ENCODE assay signal across 8 cellular contexts in genomic region chr11:47715082-47715669, GRCh38. TPM values are rescaled to one million over a fixed set of nuclear protein-coding genes. Genes with fewer than 3 reads are reported as not detected.
DNase-seq lines count a peak whose midpoint lies in the region; ATAC-seq, FAIRE-seq and TF ChIP-seq lines count a peak whose summit lies in the region.

A gene with protein sequence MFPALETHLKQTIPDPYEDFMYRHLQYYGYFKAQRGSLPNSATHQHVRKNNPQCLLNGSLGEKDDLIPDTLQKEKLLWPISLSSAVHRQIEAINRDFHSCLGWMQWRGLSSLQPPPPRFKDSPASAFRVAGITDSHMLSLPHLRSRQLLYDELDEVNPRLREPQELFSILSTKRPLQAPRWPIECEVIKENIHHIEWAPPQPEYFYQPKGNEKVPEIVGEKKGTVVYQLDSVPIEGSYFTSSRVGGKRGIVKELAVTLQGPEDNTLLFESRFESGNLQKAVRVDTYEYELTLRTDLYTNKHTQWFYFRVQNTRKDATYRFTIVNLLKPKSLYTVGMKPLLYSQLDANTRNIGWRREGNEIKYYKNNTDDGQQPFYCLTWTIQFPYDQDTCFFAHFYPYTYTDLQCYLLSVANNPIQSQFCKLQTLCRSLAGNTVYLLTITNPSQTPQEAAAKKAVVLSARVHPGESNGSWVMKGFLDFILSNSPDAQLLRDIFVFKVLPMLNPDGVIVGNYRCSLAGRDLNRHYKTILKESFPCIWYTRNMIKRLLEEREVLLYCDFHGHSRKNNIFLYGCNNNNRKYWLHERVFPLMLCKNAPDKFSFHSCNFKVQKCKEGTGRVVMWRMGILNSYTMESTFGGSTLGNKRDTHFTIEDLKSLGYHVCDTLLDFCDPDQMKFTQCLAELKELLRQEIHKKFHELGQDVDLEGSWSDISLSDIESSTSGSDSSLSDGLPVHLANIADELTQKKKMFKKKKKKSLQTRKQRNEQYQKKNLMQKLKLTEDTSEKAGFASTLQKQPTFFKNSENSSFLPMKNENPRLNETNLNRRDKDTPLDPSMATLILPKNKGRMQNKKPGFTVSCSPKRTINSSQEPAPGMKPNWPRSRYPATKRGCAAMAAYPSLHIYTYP (minus strand): TSS chr11:47715369. CDS start chr11:47714650, 719 bp downstream.

- H3K27ac Mint-ChIP-seq in memory B cell: peak within 1 kb of the TSS; percentile 97

- peaks cover 3% of the 10 kb centered on the region for H3K36me3 Mint-ChIP-seq in memory B cell

- no peaks in the 10 kb centered on the region; the same call in 1 of the 2 replicates for H3K79me1 ChIP-seq in H1 (ENCODE audit: low read depth, low read length)

- peak within 1 kb of the TSS; percentile 82; the same call in 1 of the 2 replicates for H2BK5ac ChIP-seq in H1 (ENCODE audit: low read depth, low read length)

- H3K36me3 ChIP-seq in H1 (ENCODE audit: control insufficient read depth in 2 of 4, insufficient read depth in 4 of 4, low read length in 3 of 4): peaks cover 15 to 32% (median 24%) of the 10 kb centered on the region in 4 experiments

- peak within 1 kb of the TSS; percentile 74 to 85 for H3K4me2 ChIP-seq in H1 (ENCODE audit: insufficient read depth in 1 of 2, low read depth in 2 of 2, low read length in 2 of 2)

- H4K91ac ChIP-seq in H1 (replicated peaks; ENCODE audit: insufficient read length, low read length): no peak within 1 kb of the TSS

- peak within 1 kb of the TSS; percentile 60 to 70 (median 65) for H3K4me3 ChIP-seq in H1 (ENCODE audit: extremely low read depth in 1 of 4, insufficient read depth in 2 of 4, low read depth in 3 of 4, low read length in 4 of 4)

- peaks cover 3% of the 10 kb centered on the region; the same call in 1 of the 2 replicates for H3K23me2 ChIP-seq in H1 (ENCODE audit: low read depth, low read length)

- peaks cover 6% of the 10 kb centered on the region for H3K4me1 Mint-ChIP-seq in memory B cell

- H3K27me3 ChIP-seq in H1 (replicated peaks in 1 of 4; ENCODE audit: control insufficient read depth in 3 of 4, extremely low read depth in 1 of 4, insufficient read depth in 3 of 4, low read length in 3 of 4): no peaks in the 10 kb centered on the region

- no peaks in the 10 kb centered on the region for H3K9me3 ChIP-seq in H1 (ENCODE audit: insufficient read depth in 2 of 2, low read depth in 1 of 2, low read length in 1 of 2)

- peak within 1 kb of the TSS; percentile 62 to 80 (median 65) for H3K9ac ChIP-seq in H1 (replicated peaks in 1 of 4; ENCODE audit: extremely low read depth in 1 of 4, low read depth in 3 of 4, low read length in 3 of 4)

- CTCF ChIA-PET in H1 (lab: Charles Lee; ENCODE audit: partially characterized antibody): interaction anchor here (0.9 to 1.4 kb wide), 2 partner anchors 14 to 59 kb away, joined by 3 to 4 read pairs; no protein-coding TSS in a partner anchor

- no peak within 1 kb of the TSS for H3K4ac ChIP-seq in H1 (replicated peaks; ENCODE audit: insufficient read length, low read depth, low read length)

- TF ChIP-seq EP300 in H1 (IDR thresholded peaks at IDR 0.05; ENCODE audit: borderline replicate concordance in 1 of 2, low read depth in 2 of 2, low read length in 2 of 2): no peak

- no peak within 1 kb of the TSS for H2BK12ac ChIP-seq in H1 (ENCODE audit: low read depth, low read length)

- H3K18ac ChIP-seq in H1 (ENCODE audit: extremely low read depth, low read length): peak within 1 kb of the TSS; percentile 86

- peaks cover 0 to 5% (median 2%) of the 10 kb centered on the region in 4 experiments; a peak in 1 of 7 replicates for H3K4me1 ChIP-seq in H1 (replicated peaks in 1 of 4; ENCODE audit: control insufficient read depth in 3 of 4, insufficient read depth in 4 of 4, low read length in 3 of 4)

- H3K9me3 Mint-ChIP-seq in memory B cell: no peaks in the 10 kb centered on the region

- peak; percentile 99 for ATAC-seq in GM19043 (IDR thresholded peaks at IDR 0.05; ENCODE audit: low read depth, unreplicated experiment)
- ATAC-seq in HG03342 (IDR thresholded peaks at IDR 0.05; ENCODE audit: unreplicated experiment): peak; percentile 98
- peak; percentile 96 for ATAC-seq in memory B cell (ENCODE audit: low read depth)

- peak within 1 kb of the TSS; percentile 91 for H4K8ac ChIP-seq in H1 (ENCODE audit: extremely low read depth, insufficient read depth, low read length)

- no peaks in the 10 kb centered on the region for H4K20me1 ChIP-seq in H1 (replicated peaks in 1 of 2; ENCODE audit: control insufficient read depth in 1 of 2, insufficient read depth in 2 of 2, low read length in 2 of 2)

- H2BK15ac ChIP-seq in H1 (ENCODE audit: low read length): no peak within 1 kb of the TSS

- peak within 1 kb of the TSS; percentile 17 for H3K56ac ChIP-seq in H1 (replicated peaks; ENCODE audit: insufficient read length, low read depth, low read length)

- TF ChIP-seq RAD21 in H1 (IDR thresholded peaks at IDR 0.05 in 1 of 2, conservative IDR thresholded peaks at IDR 0.05 in 1 of 2; ENCODE audit: low read depth in 2 of 2, low read length in 2 of 2): 0 out of 4 replicates have a peak, but pooled peaks of 1 of the 2 experiments have one; percentile 1

- no peaks in the 10 kb centered on the region for H3K27me3 Mint-ChIP-seq in memory B cell

- no peak within 1 kb of the TSS for H2AK5ac ChIP-seq in H1 (ENCODE audit: low read depth, low read length)

- H3K79me2 ChIP-seq in H1 (ENCODE audit: control insufficient read depth in 1 of 2, insufficient read depth in 2 of 2, low read length in 2 of 2): no peaks in the 10 kb centered on the region

- TF ChIP-seq POLR2A in H1 (IDR thresholded peaks at IDR 0.05; ENCODE audit: control extremely low read depth in 1 of 2, low read depth in 2 of 2, low read length in 2 of 2): peak in 1 of 2 experiments; percentile 82; a peak in 2 of 3 replicates

- H2AFZ ChIP-seq in H1 (ENCODE audit: low read length): peak within 1 kb of the TSS; percentile 34

- no peak within 1 kb of the TSS for H2BK20ac ChIP-seq in H1 (ENCODE audit: low read length)

- no peak within 1 kb of the TSS for H2BK120ac ChIP-seq in H1 (replicated peaks; ENCODE audit: low read depth, low read length)

- FAIRE-seq in H1 (lab: Jason Lieb, UNC): no peak

- H3K23ac ChIP-seq in H1 (ENCODE audit: insufficient read length): no peak within 1 kb of the TSS

- TF ChIP-seq CTCF in H1 (IDR thresholded peaks at IDR 0.05; ENCODE audit: control extremely low read depth in 1 of 3, insufficient read depth in 1 of 3, low read depth in 1 of 3, low read length in 3 of 3): no peak

- DNase-seq in AG20443 (ENCODE audit: low spot score) (peak; percentile 88), NCI-H774 (lab: John Stamatoyannopoulos, UW) (peak; percentile 74), H1 (ENCODE audit: low read depth in 1 of 2, low spot score in 2 of 2) (peak; percentile 39 to 88), memory B cell (ENCODE audit: low spot score in 2 of 2) (peak; percentile 63 to 77)
- DNase-seq in activated CD8-positive, alpha-beta memory T cell treated with anti-CD3 and anti-CD28 coated beads for 24 hours: peak; percentile 92
- DNase-seq in stimulated activated CD8-positive, alpha-beta memory T cell treated with anti-CD3 and anti-CD28 coated beads, Interleukin-12 subunit alpha, Interleukin-12 subunit beta, amount 100 ng/mL, for 4 hours (ENCODE audit: low read depth): peak; percentile 69

- no peak within 1 kb of the TSS for H3K14ac ChIP-seq in H1 (ENCODE audit: insufficient read length)

- POLR2A ChIA-PET in H1 (lab: Charles Lee; ENCODE audit: partially characterized antibody): interaction anchor here (0.8 to 2.4 kb wide), 19 partner anchors 8 to 137 kb away, joined by 3 to 12 read pairs (median 4); partner anchors contain the start of genes FNBP4, KBTBD4, MTCH2 and NDUFS3

- peak within 1 kb of the TSS; percentile 92 for H3K4me3 Mint-ChIP-seq in memory B cell

- peak within 1 kb of the TSS; percentile 58 for H3K27ac ChIP-seq in H1 (ENCODE audit: low read depth, low read length)

- H4K5ac ChIP-seq in H1 (ENCODE audit: insufficient read length, low read depth, low read length): no peak within 1 kb of the TSS

- WGBS in H1 (ENCODE audit: extremely low coverage in 1 of 2, insufficient coverage in 1 of 2, insufficient read length in 1 of 2, insufficient replicate concordance in 2 of 2, low coverage in 1 of 2, low lambda C conversion rate in 2 of 2, missing lambda C conversion rate in 1 of 2), 2 experiments: 6% methylated on average over 33 of the region's 35 CpGs; no CpG with 5 or more reads in 1 of the 2 experiments

TF ChIP-seq in H1, 55 proteins besides CTCF, POLR2A, EP300 and RAD21 (continues in another document):
- peak; percentile 85 for TF ChIP-seq POLR2AphosphoS5 (IDR thresholded peaks at IDR 0.05; ENCODE audit: low read depth, low read length)
- no peak for TF ChIP-seq TEAD4 (IDR thresholded peaks at IDR 0.05; ENCODE audit: low read depth, low read length)
- TF ChIP-seq JUND (IDR thresholded peaks at IDR 0.05; ENCODE audit: low read length): no peak
- no peak for TF ChIP-seq FOSL1 (IDR thresholded peaks at IDR 0.05; ENCODE audit: insufficient read depth, low read depth, low read length)
- TF ChIP-seq PHF8 (conservative IDR thresholded peaks at IDR 0.05; ENCODE audit: low read depth, low read length): peak; percentile 72
- no peak for TF ChIP-seq TCF12 (IDR thresholded peaks at IDR 0.05; ENCODE audit: low read depth, low read length)
- TF ChIP-seq CHD1 (IDR thresholded peaks at IDR 0.05; ENCODE audit: low read depth, low read length): no peak
- no peak; the same call in 1 of the 2 replicates for TF ChIP-seq RBBP5 (IDR thresholded peaks at IDR 0.05; ENCODE audit: borderline replicate concordance, low read depth, low read length)
- no peak for TF ChIP-seq BACH1 (IDR thresholded peaks at IDR 0.05; ENCODE audit: low read length)
- no peak for TF ChIP-seq RXRA (IDR thresholded peaks at IDR 0.05; ENCODE audit: insufficient read depth, low read depth, low read length)
- peak; percentile 61 for TF ChIP-seq TAF1 (IDR thresholded peaks at IDR 0.05; ENCODE audit: low read depth, low read length)
- TF ChIP-seq JUN (IDR thresholded peaks at IDR 0.05; ENCODE audit: low read depth, low read length): no peak
- no peak for TF ChIP-seq GABPA (IDR thresholded peaks at IDR 0.05; ENCODE audit: borderline replicate concordance, insufficient read depth, low read length)
- TF ChIP-seq YY1 (IDR thresholded peaks at IDR 0.05; ENCODE audit: low read depth, low read length): peak; percentile 40; the same call in 1 of the 2 replicates
- no peak for TF ChIP-seq BCL11A (IDR thresholded peaks at IDR 0.05; ENCODE audit: low read depth in 2 of 2, low read length in 2 of 2)
- peak; percentile 45 for TF ChIP-seq ASH2L (IDR thresholded peaks at IDR 0.05; ENCODE audit: low read length)

RNA-seq across cellular contexts. Expression of the gene that starts here (rescaled TPM):
- total RNA-seq in H1 (2021; fragmentation: NEBNext Ultra II Directional; extraction: Animal tissue kit (Norgen Biotek cat#: 25700)): 2.1 and 5.3 TPM in 2 replicates
- polyA plus RNA-seq in H1 (2011; rRNA removed): 6.5 and 7.1 TPM in 2 replicates
- 11.1 TPM for polyA plus RNA-seq in H1 (2011; cell fraction: cytosol; rRNA removed)
- polyA plus RNA-seq in H1 (2011; cell fraction: nucleus; rRNA removed): 30.2 TPM
- polyA plus RNA-seq in H1 (2012, experiment 1 of 2): 6.3 to 8.9 TPM (median 7.2 TPM) in 4 replicates
- polyA plus RNA-seq in H1 (2012, experiment 2 of 2): 1.00 TPM
- polyA plus RNA-seq in H1 (2013, experiment 1 of 2): 5.5 TPM
- 3.4 TPM for polyA plus RNA-seq in H1 (2013, experiment 2 of 2)
- polyA minus RNA-seq in H1 (2011; rRNA and poly(A)+ RNA removed): 7.1 and 10.3 TPM in 2 replicates
- 4.1 TPM for polyA minus RNA-seq in H1 (2011; cell fraction: cytosol; rRNA and poly(A)+ RNA removed)
- 23.3 TPM for polyA minus RNA-seq in H1 (2011; cell fraction: nucleus; rRNA and poly(A)+ RNA removed)

Comparison
In these comparisons a context has a peak if more than half of its experiments do, and no peak if none do; other contexts are left out.
1. Peak in every context shown above with its lines: DNase-seq, ATAC-seq, H3K4me3 ChIP-seq and H3K27ac ChIP-seq.